ENCODE assay signal across 6 cellular contexts in genomic region chr11:109203176-109203575, GRCh38.
"Had no signal": no experiment of that assay in that cellular context is flagged by ENCODE, and none has a peak within 500 bp of the region (broad histone marks: within the 10 kb centered on the region; RNA-seq: fewer than 3 reads in every experiment).

No MANE protein-coding gene starts in this region.

- DNase-seq: GOT3, H7, HFFc6, KBM-7 had no signal

- ATAC-seq: HCT116, HepG2 had no signal
